In the genomic region with DNA sequence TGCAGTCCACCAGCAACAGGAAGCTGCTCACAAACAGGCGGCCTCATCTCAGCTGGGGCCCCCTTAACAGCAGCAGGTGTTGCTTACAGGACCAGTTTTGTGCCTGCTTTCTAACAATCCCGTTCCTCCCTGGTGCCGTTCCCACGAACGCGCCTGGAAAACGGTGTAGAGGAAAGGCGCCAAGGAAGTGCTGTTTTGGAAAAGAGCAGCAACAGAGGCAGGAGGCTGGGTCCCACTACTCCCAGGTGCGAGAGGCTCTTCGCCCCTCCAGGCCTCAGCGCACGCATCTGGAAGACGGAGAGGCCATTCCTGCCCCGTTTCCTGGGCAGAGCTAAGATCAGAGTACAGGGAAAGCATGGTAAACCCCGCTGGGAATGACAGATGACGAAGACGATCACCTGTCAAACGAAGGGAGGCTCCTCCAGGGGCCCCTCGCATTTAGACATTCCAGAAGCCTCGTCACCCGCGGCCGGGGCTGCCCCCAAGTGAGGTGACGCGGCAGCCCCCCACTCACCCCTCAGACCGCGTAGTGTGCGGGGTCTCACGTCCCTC, we compare ENCODE assay signal across 8 cellular contexts. TPM values are rescaled to one million over a fixed set of nuclear protein-coding genes. Genes with fewer than 3 reads are reported as not detected.
DNase-seq lines count a peak whose midpoint lies in the region; ATAC-seq and TF ChIP-seq lines count a peak whose summit lies in the region.

No MANE protein-coding gene starts in this region.

- peak overlapping the region; percentile 72 for H3K9ac ChIP-seq in iPS-20b (ENCODE audit: low read depth, low read length)

- ATAC-seq in HG02870 (IDR thresholded peaks at IDR 0.05; ENCODE audit: unreplicated experiment) (peak; percentile 11), body of pancreas (peak; percentile 25)

- H3K9me3 ChIP-seq in Peyer's patch (no peaks in the 10 kb centered on the region), body of pancreas (no peaks in the 10 kb centered on the region), iPS-20b (ENCODE audit: insufficient read depth, low read depth, low read length) (no peaks in the 10 kb centered on the region)

- TF ChIP-seq POLR2A in Peyer's patch (IDR thresholded peaks at IDR 0.05) (no peak), body of pancreas (IDR thresholded peaks at IDR 0.05) (no peak)

- TF ChIP-seq CTCF in Peyer's patch (IDR thresholded peaks at IDR 0.05): no peak
- no peak for TF ChIP-seq CTCF in body of pancreas (IDR thresholded peaks at IDR 0.05)

- intact Hi-C loops in body of pancreas (cut with DNase I): no loop called here

- H3K27ac ChIP-seq in Peyer's patch: peak overlapping the region; percentile 83 to 89 (median 86)
- H3K27ac ChIP-seq in body of pancreas: peak overlapping the region; percentile 87 to 95 (median 90)
- H3K27ac ChIP-seq in iPS-20b (ENCODE audit: low read length): no peak overlapping the region

- DNase-seq in NCI-H510A treated with DMSO at 0.1 percent for 48 hours (lab: John Stamatoyannopoulos, UW) (peak; percentile 54), NCI-H510A (lab: John Stamatoyannopoulos, UW) (no peak), Peyer's patch (peak in 2 of 3 donors; percentile 44 to 66), body of pancreas (peak; percentile 28 to 48 (median 32)), skeletal muscle cell (ENCODE audit: low read depth) (peak; percentile 7), COLO829 (ENCODE audit: low spot score) (no peak)

- no peaks in the 10 kb centered on the region for H3K27me3 ChIP-seq in Peyer's patch
- no peaks in the 10 kb centered on the region for H3K27me3 ChIP-seq in body of pancreas
- H3K27me3 ChIP-seq in iPS-20b (ENCODE audit: insufficient read depth, low read length): peaks cover 32% of the 10 kb centered on the region

- WGBS in body of pancreas, 2 donors: 1 to 3% methylated on average over 10 to 29 of the region's 29 CpGs

- H3K36me3 ChIP-seq in Peyer's patch (no peaks in the 10 kb centered on the region), body of pancreas (replicated peaks in 1 of 2; ENCODE audit: insufficient read depth in 1 of 2, low read depth in 2 of 2) (no peaks in the 10 kb centered on the region), iPS-20b (ENCODE audit: insufficient read depth, low read depth, low read length) (no peaks in the 10 kb centered on the region)

- H3K4me1 ChIP-seq in Peyer's patch: peaks cover 0 to 20% (median 4%) of the 10 kb centered on the region in 4 donors
- peaks cover 30% of the 10 kb centered on the region for H3K4me1 ChIP-seq in body of pancreas
- peaks cover 10% of the 10 kb centered on the region; the same call in 1 of the 2 replicates for H3K4me1 ChIP-seq in iPS-20b (ENCODE audit: insufficient read depth, low read length)

- H3K4me3 ChIP-seq in Peyer's patch (peak overlapping the region; percentile 75 to 90 (median 84)), body of pancreas (peak overlapping the region; percentile 67 to 96), iPS-20b (ENCODE audit: low read length) (peak overlapping the region; percentile 68), skeletal muscle cell (ENCODE audit: low read depth, low read length) (peak overlapping the region; percentile 91)

RNA-seq across cellular contexts. Expression of gene SCAPER, which starts 0.6 kb away (rescaled TPM):
- total RNA-seq in Peyer's patch (10 to 100 TPM; 29.9 to 86.6 (median 45.6) TPM), body of pancreas (10 to 100 TPM; 22.1 to 46.2 TPM)

RNA-seq across cellular contexts. Expression of gene RCN2, which starts 27.0 kb away (rescaled TPM):
- total RNA-seq in Peyer's patch: 10 to 100 TPM in 3 of 4 donors, 1 to 10 TPM in 1; 9.3 to 21.9 (median 20.1) TPM
- total RNA-seq in body of pancreas: 10 to 100 TPM; 22.8 to 25.1 TPM

Comparison
In these comparisons a context has a peak if more than half of its experiments do, and no peak if none do; other contexts are left out.
1. DNase-seq: peak in NCI-H510A treated with DMSO at 0.1 percent for 48 hours (single experiment), Peyer's patch (2 of 3), body of pancreas (4 of 4) and skeletal muscle cell (single experiment); none in NCI-H510A (single experiment) and COLO829 (single experiment).
2. Peak in every context shown above with its lines, with median percentiles within 50 percentile points of each other: H3K4me3 ChIP-seq.